ENCODE assay signal across 1 cellular context in genomic region chr14:67532606-67532997, GRCh38.
TF ChIP-seq lines count a peak whose summit lies in the region.

No MANE protein-coding gene starts in this region.

TF ChIP-seq in GM12878, 131 proteins besides CTCF, POLR2A, EP300 and RAD21 (continued from another document):
- no peak for TF ChIP-seq E4F1 (IDR thresholded peaks at IDR 0.05; ENCODE audit: borderline replicate concordance, partially characterized antibody)
- TF ChIP-seq RBBP5 (conservative IDR thresholded peaks at IDR 0.05): no peak
- no peak for TF ChIP-seq GATAD2B (conservative IDR thresholded peaks at IDR 0.05; ENCODE audit: low read depth)
- no peak for TF ChIP-seq MTA3 (IDR thresholded peaks at IDR 0.05; ENCODE audit: borderline replicate concordance, low read length)
- no peak for TF ChIP-seq ZSCAN29 (IDR thresholded peaks at IDR 0.05)
- no peak for TF ChIP-seq SIX5 (IDR thresholded peaks at IDR 0.05; ENCODE audit: low read depth, low read length, severe bottlenecking)
- TF ChIP-seq ETV6 (conservative IDR thresholded peaks at IDR 0.05 in 1 of 2, IDR thresholded peaks at IDR 0.05 in 1 of 2; ENCODE audit: borderline replicate concordance in 1 of 2, low read depth in 1 of 2): no peak
- TF ChIP-seq PBX3 (IDR thresholded peaks at IDR 0.05; ENCODE audit: insufficient replicate concordance, low read depth, low read length): no peak
- TF ChIP-seq EED (IDR thresholded peaks at IDR 0.05; ENCODE audit: low read depth): no peak
- TF ChIP-seq ATF3 (IDR thresholded peaks at IDR 0.05; ENCODE audit: borderline replicate concordance, extremely low read depth, low read depth, low read length): no peak
- no peak for TF ChIP-seq CEBPB (IDR thresholded peaks at IDR 0.05; ENCODE audit: borderline replicate concordance in 1 of 2, low read depth in 2 of 2, low read length in 2 of 2)
- TF ChIP-seq RELB (IDR thresholded peaks at IDR 0.05; ENCODE audit: low read depth): no peak
- TF ChIP-seq ZBTB11 (CRISPR knock-in tag; IDR thresholded peaks at IDR 0.05): no peak
